ENCODE assay signal across 9 cellular contexts in genomic region chr13:45718063-45718462, GRCh38. TPM values are rescaled to one million over a fixed set of nuclear protein-coding genes. Genes with fewer than 3 reads are reported as not detected.
DNase-seq lines count a peak whose midpoint lies in the region; ATAC-seq, FAIRE-seq and TF ChIP-seq lines count a peak whose summit lies in the region.
"Had no signal": no experiment of that assay in that cellular context is flagged by ENCODE, and none has a peak within 500 bp of the region (broad histone marks: within the 10 kb centered on the region; RNA-seq: fewer than 3 reads in every experiment).

No MANE protein-coding gene starts in this region.

- BruUV-seq in PC-3 (replicated peaks; lab: Mats Ljungman, UMichigan): no TSS peak

- TF ChIP-seq CTCF in PC-3 (conservative IDR thresholded peaks at IDR 0.05; ENCODE audit: low read depth, low read length): peak; percentile 69

- H3K79me2 ChIP-seq in PC-3 (ENCODE audit: low read length): no peaks in the 10 kb centered on the region

- ATAC-seq in PC-3: no peak
- ATAC-seq in GM21447 (IDR thresholded peaks at IDR 0.05; ENCODE audit: unreplicated experiment): no peak

- no peak overlapping the region for H3K4me3 ChIP-seq in PC-3 (ENCODE audit: low read length)
- H3K4me3 ChIP-seq: thoracic aorta had no signal

- H3K9ac ChIP-seq in PC-3 (ENCODE audit: low read length): no peak overlapping the region

- H3K4me1 ChIP-seq in PC-3 (ENCODE audit: insufficient read depth, low read length): no peaks in the 10 kb centered on the region

- no peak for TF ChIP-seq POLR2A in H54 (IDR thresholded peaks at IDR 0.05; ENCODE audit: low read depth, low read length)

- intact Hi-C loops in PC-3 (cut with micrococcal nuclease): loop anchor here (1.0 kb wide), 2 partner anchors 95 to 207 kb away; no protein-coding TSS in a partner anchor

- no peaks in the 10 kb centered on the region for H3K27me3 ChIP-seq in PC-3 (ENCODE audit: low read length)

- H3K27ac ChIP-seq in PC-3 (ENCODE audit: low read length): no peak overlapping the region
- H3K27ac ChIP-seq: thoracic aorta had no signal

- H4K20me1 ChIP-seq in PC-3 (ENCODE audit: low read length): no peaks in the 10 kb centered on the region

- CTCF ChIA-PET in PC-3 (lab: Charles Lee): no interaction called here

- no peaks in the 10 kb centered on the region for H3F3A ChIP-seq in PC-3 (ENCODE audit: low read length, unreplicated experiment)

- no peaks in the 10 kb centered on the region for H3K9me3 ChIP-seq in PC-3 (ENCODE audit: low read length)
- H3K9me3 ChIP-seq: thoracic aorta had no signal

- no peaks in the 10 kb centered on the region; the same call in 1 of the 2 replicates for H3K36me3 ChIP-seq in PC-3 (ENCODE audit: low read depth, low read length)
- H3K36me3 ChIP-seq: thoracic aorta had no signal

- DNase-seq in D341Med (ENCODE audit: low spot score) (peak; percentile 55), H54 (ENCODE audit: insufficient read length, low spot score) (peak; percentile 5), PC-3 (peak; percentile 41), globus pallidus (ENCODE audit: low spot score) (peak; percentile 16), hypothalamus (lab: John Stamatoyannopoulos, UW) (no peak), islet precursor cell (no peak), middle frontal gyrus (ENCODE audit: extremely low spot score, low spot score) (no peak)

- H3K4me2 ChIP-seq in PC-3 (ENCODE audit: low read length): no peak overlapping the region

- no peak for FAIRE-seq in H54 (lab: Jason Lieb, UNC)

- H3K9me2 ChIP-seq in PC-3 (replicated peaks; ENCODE audit: low read length): no peaks in the 10 kb centered on the region

- H2AFZ ChIP-seq in PC-3 (ENCODE audit: low read length): no peak overlapping the region

- POLR2A ChIA-PET in PC-3 (lab: Charles Lee; ENCODE audit: unreplicated experiment): no interaction called here

RNA-seq across cellular contexts. Expression of gene CBY2, which starts 15.9 kb away (rescaled TPM):
- not detected in 2 replicates for total RNA-seq in PC-3 (2014; rRNA removed)
- total RNA-seq: thoracic aorta had no signal

Comparison
In these comparisons a context has a peak if more than half of its experiments do, and no peak if none do; other contexts are left out.
1. DNase-seq: peak in D341Med (single experiment), H54 (single experiment), PC-3 (single experiment) and globus pallidus (single experiment); none in hypothalamus (0 of 51), islet precursor cell (single experiment) and middle frontal gyrus (single experiment).